2 cellular contexts compared by ENCODE assay signal in genomic region chr3:149990423-149990953, GRCh38.
TF ChIP-seq lines count a peak whose summit lies in the region.

No MANE protein-coding gene starts in this region.

TF ChIP-seq in SK-N-SH treated with all-trans-retinoic acid at 6 μM for 48 hours, 23 proteins besides CTCF, POLR2A, EP300 and RAD21:
- TF ChIP-seq CREB5 (CRISPR knock-in tag; IDR thresholded peaks at IDR 0.05; ENCODE audit: low read depth) (no peak), PATZ1 (CRISPR knock-in tag; IDR thresholded peaks at IDR 0.05; ENCODE audit: borderline replicate concordance) (no peak), PPARA (CRISPR knock-in tag; IDR thresholded peaks at IDR 0.05; ENCODE audit: borderline replicate concordance) (no peak), ZFP3 (CRISPR knock-in tag; IDR thresholded peaks at IDR 0.05) (no peak), TCF4 (CRISPR knock-in tag; IDR thresholded peaks at IDR 0.05; ENCODE audit: borderline replicate concordance) (no peak), CSRNP3 (CRISPR knock-in tag; IDR thresholded peaks at IDR 0.05) (no peak), ZNF8 (CRISPR knock-in tag; IDR thresholded peaks at IDR 0.05) (no peak), POU6F1 (CRISPR knock-in tag; IDR thresholded peaks at IDR 0.05; ENCODE audit: borderline replicate concordance, low read depth) (no peak), ZNF70 (CRISPR knock-in tag; IDR thresholded peaks at IDR 0.05) (no peak), ZC3H10 (CRISPR knock-in tag; IDR thresholded peaks at IDR 0.05) (no peak), ARNTL (CRISPR knock-in tag; IDR thresholded peaks at IDR 0.05; ENCODE audit: borderline replicate concordance, low read depth) (no peak), GLIS3 (CRISPR knock-in tag; IDR thresholded peaks at IDR 0.05) (no peak), CSDC2 (CRISPR knock-in tag; IDR thresholded peaks at IDR 0.05) (no peak), TSHZ2 (CRISPR knock-in tag; IDR thresholded peaks at IDR 0.05) (no peak), ZNF565 (CRISPR knock-in tag; conservative IDR thresholded peaks at IDR 0.05; ENCODE audit: low read depth) (no peak), SNAI2 (CRISPR knock-in tag; IDR thresholded peaks at IDR 0.05) (no peak), RARB (CRISPR knock-in tag; IDR thresholded peaks at IDR 0.05) (no peak), BACH2 (CRISPR knock-in tag; IDR thresholded peaks at IDR 0.05; ENCODE audit: borderline replicate concordance) (no peak), OSR1 (CRISPR knock-in tag; IDR thresholded peaks at IDR 0.05) (no peak), TOX (CRISPR knock-in tag; IDR thresholded peaks at IDR 0.05; ENCODE audit: borderline replicate concordance) (no peak)

TF ChIP-seq in SK-N-SH, 30 proteins besides CTCF, POLR2A, EP300 and RAD21 (continued from another document):
- TF ChIP-seq ZBTB33 (IDR thresholded peaks at IDR 0.05; ENCODE audit: borderline replicate concordance, low read depth) (no peak), FOXJ3 (CRISPR knock-in tag; IDR thresholded peaks at IDR 0.05) (no peak), MXI1 (IDR thresholded peaks at IDR 0.05; ENCODE audit: low read depth, low read length) (no peak)
TF ChIP-seq in SK-N-SH: peak in this region for 0.
